In the genomic region with DNA sequence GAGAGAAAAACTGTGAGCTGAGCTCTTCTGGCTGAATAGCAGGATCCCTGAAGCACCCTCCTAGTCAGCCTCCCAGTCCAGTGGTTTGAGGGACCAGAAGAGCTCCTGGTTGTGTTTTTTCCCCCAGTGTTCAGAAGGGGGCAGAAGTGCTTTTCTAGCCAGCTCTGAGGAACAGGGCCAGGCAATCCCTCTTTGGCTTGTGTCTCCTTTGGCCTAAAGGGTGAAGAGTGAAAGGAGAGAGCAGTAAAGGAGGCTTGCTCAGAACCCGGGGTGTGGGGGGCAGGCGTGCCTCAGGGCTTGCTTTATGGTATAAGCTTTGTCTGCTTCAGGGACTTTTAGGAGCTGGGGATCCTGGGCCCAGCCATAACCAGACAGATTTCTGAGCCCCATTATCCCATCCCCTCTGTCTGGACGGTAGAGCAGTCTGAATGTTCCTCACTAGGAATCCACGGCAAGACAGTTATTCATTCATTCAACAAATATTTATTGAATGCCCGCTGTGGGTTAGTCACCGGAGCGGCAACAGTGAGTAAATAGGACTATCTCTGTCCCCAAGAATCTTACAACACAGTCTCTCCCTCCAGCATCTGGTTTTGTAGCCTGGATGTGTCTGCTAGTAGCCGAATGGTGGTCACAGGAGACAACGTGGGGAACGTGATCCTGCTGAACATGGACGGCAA, we compare ENCODE assay signal across 7 cellular contexts. TPM values are rescaled to one million over a fixed set of nuclear protein-coding genes. Genes with fewer than 3 reads are reported as not detected.
DNase-seq lines count a peak whose midpoint lies in the region; ATAC-seq and TF ChIP-seq lines count a peak whose summit lies in the region.
"Had no signal": no experiment of that assay in that cellular context is flagged by ENCODE, and none has a peak within 500 bp of the region (broad histone marks: within the 10 kb centered on the region; RNA-seq: fewer than 3 reads in every experiment).

No MANE protein-coding gene starts in this region.

- DNase-seq in RKO (ENCODE audit: low spot score) = peak; percentile 27
- DNase-seq in MV-4-11 (lab: John Stamatoyannopoulos, UW) = no peak

- H3K27ac ChIP-seq in DOHH2 (ENCODE audit: low read depth, low read length) (no peak overlapping the region), gastroesophageal sphincter (peak overlapping the region in 3 of 4 donors; percentile 5 to 71 (median 12))
- H3K27ac ChIP-seq: SK-N-MC had no signal

- ATAC-seq in gastroesophageal sphincter = peak; percentile 39
- ATAC-seq in GM21786 (IDR thresholded peaks at IDR 0.05; ENCODE audit: unreplicated experiment) = no peak
- no peak for ATAC-seq in GM18870 (IDR thresholded peaks at IDR 0.05; ENCODE audit: unreplicated experiment)

- no peaks in the 10 kb centered on the region for H3K9me2 ChIP-seq in DOHH2 (replicated peaks; ENCODE audit: control insufficient read depth, low read length)

- H4K20me1 ChIP-seq in DOHH2 (ENCODE audit: control insufficient read depth, insufficient read depth, low read depth, low read length) = no peaks in the 10 kb centered on the region

- peaks cover 6% of the 10 kb centered on the region; the same call in 1 of the 2 replicates for H3F3A ChIP-seq in DOHH2 (ENCODE audit: control insufficient read depth, insufficient read depth)

- no peaks in the 10 kb centered on the region for H3K27me3 ChIP-seq in DOHH2 (ENCODE audit: control insufficient read depth, low read length)
- no peaks in the 10 kb centered on the region for H3K27me3 ChIP-seq in gastroesophageal sphincter

- H3K4me1 ChIP-seq in DOHH2 (ENCODE audit: control insufficient read depth, low read length) (peaks cover 23% of the 10 kb centered on the region), gastroesophageal sphincter (peaks cover 0 to 16% (median 0%) of the 10 kb centered on the region in 3 donors)

- peaks cover 19% of the 10 kb centered on the region for H3K36me3 ChIP-seq in DOHH2 (ENCODE audit: control insufficient read depth, low read length)
- peaks cover 0 to 91% of the 10 kb centered on the region in 2 donors for H3K36me3 ChIP-seq in gastroesophageal sphincter

- H3K4me2 ChIP-seq in DOHH2 (ENCODE audit: low read length) = no peak overlapping the region

- TF ChIP-seq POLR2A in gastroesophageal sphincter (IDR thresholded peaks at IDR 0.05) = no peak

- H3K9me3 ChIP-seq in DOHH2 (ENCODE audit: control insufficient read depth, insufficient read depth, low read length) = no peaks in the 10 kb centered on the region
- no peaks in the 10 kb centered on the region for H3K9me3 ChIP-seq in gastroesophageal sphincter

- no peak overlapping the region for H3K4me3 ChIP-seq in DOHH2 (ENCODE audit: low read length)
- no peak overlapping the region for H3K4me3 ChIP-seq in gastroesophageal sphincter
- H3K4me3 ChIP-seq: SK-N-MC had no signal

- H3K79me2 ChIP-seq in DOHH2 (ENCODE audit: control insufficient read depth, low read length) = no peaks in the 10 kb centered on the region

- WGBS in gastroesophageal sphincter (ENCODE audit: low coverage in 1 of 2), 2 donors = 65% methylated on average over 9 of the region's 11 CpGs; no CpG with 5 or more reads in 1 of the 2 donors

- TF ChIP-seq EP300 in gastroesophageal sphincter (IDR thresholded peaks at IDR 0.05) = no peak

- TF ChIP-seq CTCF in DOHH2 (IDR thresholded peaks at IDR 0.05; ENCODE audit: low read depth, low read length, poor library complexity, severe bottlenecking) (peak; percentile 35), gastroesophageal sphincter (IDR thresholded peaks at IDR 0.05) (peak in 2 of 4 experiments; percentile 15 to 46)

RNA-seq across cellular contexts. Expression of gene ACP2, which starts 14.5 kb away (rescaled TPM):
- total RNA-seq in gastroesophageal sphincter = 10 to 100 TPM; 21.0 to 46.0 (median 32.0) TPM

RNA-seq across cellular contexts. Expression of gene DDB2, which starts 19.4 kb away (rescaled TPM):
- total RNA-seq in gastroesophageal sphincter = 10 to 100 TPM; 18.6 to 44.2 (median 28.0) TPM

RNA-seq across cellular contexts. Expression of gene NR1H3, which starts 23.7 kb away (rescaled TPM):
- total RNA-seq in gastroesophageal sphincter = 10 to 100 TPM; 14.5 to 21.0 (median 16.1) TPM

RNA-seq across cellular contexts. Expression of gene MADD, which starts 35.8 kb away (rescaled TPM):
- total RNA-seq in gastroesophageal sphincter = 10 to 100 TPM; 23.7 to 33.9 (median 29.4) TPM

RNA-seq across cellular contexts. Expression of gene PACSIN3, which starts 47.9 kb away (rescaled TPM):
- total RNA-seq in gastroesophageal sphincter = 10 to 100 TPM; 61.3 to 74.9 (median 65.3) TPM
